In genomic region chr20:53643031-53643832, GRCh38 we compare ENCODE assay signal across 9 cellular contexts. TPM values are rescaled to one million over a fixed set of nuclear protein-coding genes. Genes with fewer than 3 reads are reported as not detected.
DNase-seq lines count a peak whose midpoint lies in the region; ATAC-seq, FAIRE-seq and TF ChIP-seq lines count a peak whose summit lies in the region.
"Had no signal": no experiment of that assay in that cellular context is flagged by ENCODE, and none has a peak within 500 bp of the region (broad histone marks: within the 10 kb centered on the region; RNA-seq: fewer than 3 reads in every experiment).

No MANE protein-coding gene starts in this region.

- H3K36me3 ChIP-seq in PC-9 (ENCODE audit: low read depth) = no peaks in the 10 kb centered on the region
- no peaks in the 10 kb centered on the region for H3K36me3 ChIP-seq in gastrocnemius medialis

- H3K4me3 ChIP-seq in PC-9 (peak overlapping the region; percentile 26), gastrocnemius medialis (no peak overlapping the region)

- peak overlapping the region; percentile 94 for H3K27ac ChIP-seq in PC-9
- H3K27ac ChIP-seq in gastrocnemius medialis = peak overlapping the region; percentile 14 to 42 (median 27)

- H3K9me3 ChIP-seq in PC-9 (ENCODE audit: insufficient read depth, low read depth) (no peaks in the 10 kb centered on the region), gastrocnemius medialis (no peaks in the 10 kb centered on the region)

- no peaks in the 10 kb centered on the region for H3K79me2 ChIP-seq in PC-9 (ENCODE audit: low read depth)

- H3K4me1 ChIP-seq in PC-9 (replicated peaks; ENCODE audit: insufficient read depth) (peaks cover 39% of the 10 kb centered on the region), gastrocnemius medialis (peaks cover 7 to 11% of the 10 kb centered on the region in 2 donors)

- H3F3A ChIP-seq in PC-9 (ENCODE audit: insufficient read depth, low read depth) = peaks cover 40% of the 10 kb centered on the region

- no peaks in the 10 kb centered on the region for H4K20me1 ChIP-seq in PC-9 (ENCODE audit: insufficient read depth)

- CTCF ChIA-PET in PC-9 (lab: Charles Lee) = interaction anchor here (0.5 to 1.2 kb wide), 7 partner anchors 15 to 273 kb away, joined by 3 to 11 read pairs (median 5); no protein-coding TSS in a partner anchor

- no peaks in the 10 kb centered on the region for H3K9me2 ChIP-seq in PC-9 (ENCODE audit: insufficient read depth)

- TF ChIP-seq CTCF in PC-9 (conservative IDR thresholded peaks at IDR 0.05) = no peak; the same call in 1 of the 2 replicates
- no peak for TF ChIP-seq CTCF in gastrocnemius medialis (IDR thresholded peaks at IDR 0.05 in 4 of 5, conservative IDR thresholded peaks at IDR 0.05 in 1 of 5)
- TF ChIP-seq CTCF in D721Med (IDR thresholded peaks at IDR 0.05; ENCODE audit: insufficient read depth, missing control alignments) = no peak

- ATAC-seq in GM18519 (IDR thresholded peaks at IDR 0.05; ENCODE audit: low FRiP score, unreplicated experiment) (peak; percentile 91), HG02970 (IDR thresholded peaks at IDR 0.05; ENCODE audit: low FRiP score, unreplicated experiment) (peak; percentile 73), gastrocnemius medialis (peak; percentile 33 to 70)

- DNase-seq in PC-9 (peak; percentile 73 to 98), activated T-helper 1 cell treated with Interleukin-2 at 50 U/mL for 16 hours (ENCODE audit: low read depth) (peak; percentile 52), glomerular visceral epithelial cell (ENCODE audit: extremely low spot score) (peak; percentile 82), gastrocnemius medialis (no peak), NCI-H1105 (lab: John Stamatoyannopoulos, UW) (no peak), D721Med (ENCODE audit: insufficient read length, low spot score) (no peak)

- TSS peak; percentile 99 for BruUV-seq in PC-9 (replicated peaks; lab: Mats Ljungman, UMichigan)

- POLR2A ChIA-PET in PC-9 (lab: Charles Lee; ENCODE audit: unreplicated experiment) = interaction anchor here (0.5 to 1.1 kb wide), 14 partner anchors 15 to 1452 kb away, joined by 3 to 14 read pairs (median 6); partner anchors contain the start of genes ZFP64 and ZNF217

- no peak overlapping the region for H2AFZ ChIP-seq in PC-9

- intact Hi-C loops in PC-9 (cut with micrococcal nuclease; ENCODE audit: unreplicated experiment) (loop anchor here (1.0 to 2.0 kb wide), 5 partner anchors 20 to 186 kb away; no protein-coding TSS in a partner anchor), gastrocnemius medialis (cut with DNase I; ENCODE audit: low total_unique reads) (no loop called here)

- FAIRE-seq in D721Med (lab: Jason Lieb, UNC) = no peak
- FAIRE-seq: islet of Langerhans had no signal

- H3K27me3 ChIP-seq in PC-9 (ENCODE audit: insufficient read depth, low read depth) (no peaks in the 10 kb centered on the region), gastrocnemius medialis (no peaks in the 10 kb centered on the region)

- no peak for TF ChIP-seq POLR2A in gastrocnemius medialis (IDR thresholded peaks at IDR 0.05)

- in situ Hi-C loops in gastrocnemius medialis (cut with MboI; ENCODE audit: low sequenced_read_pairs in 4 of 4) = no loop called here

- H3K4me2 ChIP-seq in PC-9 = peak overlapping the region; percentile 72

RNA-seq across cellular contexts. Expression of gene ZNF217, which starts 49.6 kb away (rescaled TPM):
- total RNA-seq in PC-9 (2021) = 63.8 and 67.3 TPM in 2 replicates
- total RNA-seq in gastrocnemius medialis = 1 to 10 TPM; 4.1 to 5.9 (median 4.7) TPM

Comparison
In these comparisons a context has a peak if more than half of its experiments do, and no peak if none do; other contexts are left out.
1. DNase-seq: peak in PC-9 (2 of 2), activated T-helper 1 cell treated with Interleukin-2 at 50 U/mL for 16 hours (single experiment) and glomerular visceral epithelial cell (single experiment); none in gastrocnemius medialis (0 of 2), NCI-H1105 (single experiment) and D721Med (single experiment).
2. Peak in every context shown above with its lines, with median percentiles within 50 percentile points of each other: ATAC-seq.